In the genomic region with DNA sequence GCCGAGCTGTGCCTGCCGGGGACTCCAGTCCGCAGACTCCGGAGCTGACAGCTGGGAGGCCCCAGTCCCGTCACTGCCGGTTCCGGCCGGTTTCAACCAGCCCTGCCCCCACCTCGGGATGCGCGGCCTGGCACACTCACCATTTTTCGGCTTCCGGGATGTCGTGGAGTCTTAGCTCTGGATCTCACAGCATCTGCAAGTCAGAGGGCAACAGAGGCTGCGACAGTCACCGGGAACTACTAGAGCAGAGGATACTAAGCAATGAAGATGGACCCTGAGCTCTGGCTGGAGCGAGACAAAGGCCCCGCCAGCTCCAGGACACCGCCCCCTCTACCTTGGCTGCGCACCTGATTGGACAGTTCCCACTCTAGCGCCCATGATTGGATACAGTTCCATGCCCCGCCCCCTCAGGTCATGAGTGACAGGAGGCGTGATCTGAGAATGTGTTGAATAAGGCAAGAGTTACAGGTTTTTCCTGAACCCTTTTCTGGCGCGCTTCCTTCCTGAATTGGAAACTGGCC, we compare ENCODE assay signal across 1 cellular context.
TF ChIP-seq lines count a peak whose summit lies in the region.

TSS of gene ZNF682 (minus strand) at position 303 of the 521 bp plus-strand sequence. CDS start at position 143, 160 bp downstream.

TF ChIP-seq in H1, 55 proteins besides CTCF, POLR2A, EP300 and RAD21 (continued from another document):
- TF ChIP-seq CHD1 (IDR thresholded peaks at IDR 0.05; ENCODE audit: low read depth, low read length) (0 out of 2 replicates have a peak, but pooled peaks have one; percentile 42), CHD7 (IDR thresholded peaks at IDR 0.05; ENCODE audit: insufficient replicate concordance, low read length) (no peak), TBP (IDR thresholded peaks at IDR 0.05; ENCODE audit: low read depth, low read length) (peak; percentile 94), JUND (IDR thresholded peaks at IDR 0.05; ENCODE audit: low read length) (peak; percentile 24; the same call in 1 of the 2 replicates), FOSL1 (IDR thresholded peaks at IDR 0.05; ENCODE audit: insufficient read depth, low read depth, low read length) (no peak), PHF8 (conservative IDR thresholded peaks at IDR 0.05; ENCODE audit: low read depth, low read length) (peak; percentile 96), SRF (IDR thresholded peaks at IDR 0.05; ENCODE audit: low read depth, low read length) (no peak), SIRT6 (IDR thresholded peaks at IDR 0.05; ENCODE audit: low read length) (no peak), SIX5 (IDR thresholded peaks at IDR 0.05; ENCODE audit: low read depth, low read length) (no peak), CBX8 (IDR thresholded peaks at IDR 0.05; ENCODE audit: borderline replicate concordance, low read depth, low read length) (no peak), GABPA (IDR thresholded peaks at IDR 0.05; ENCODE audit: borderline replicate concordance, insufficient read depth, low read length) (no peak), HDAC2 (IDR thresholded peaks at IDR 0.05; ENCODE audit: borderline replicate concordance in 1 of 2, low read depth in 2 of 2, low read length in 2 of 2) (0 out of 4 replicates have a peak, but pooled peaks of 1 of the 2 experiments have one; percentile 55), TAF1 (IDR thresholded peaks at IDR 0.05; ENCODE audit: low read depth, low read length) (peak; percentile 95), RNF2 (IDR thresholded peaks at IDR 0.05; ENCODE audit: borderline replicate concordance, low read depth, low read length, missing control alignments, poor library complexity, severe bottlenecking) (no peak), ATF2 (IDR thresholded peaks at IDR 0.05; ENCODE audit: low read length) (0 out of 2 replicates have a peak, but pooled peaks have one; percentile 35), TAF7 (optimal IDR thresholded peaks at IDR 0.05; ENCODE audit: borderline replicate concordance, low read depth, low read length) (peak; percentile 91), SUZ12 (IDR thresholded peaks at IDR 0.05; ENCODE audit: low read length) (no peak), EZH2 (IDR thresholded peaks at IDR 0.05; ENCODE audit: low read depth, low read length, severe bottlenecking) (no peak), EGR1 (IDR thresholded peaks at IDR 0.05; ENCODE audit: borderline replicate concordance, low read depth, low read length) (no peak), CBX5 (IDR thresholded peaks at IDR 0.05; ENCODE audit: low read depth, low read length) (no peak), CHD2 (IDR thresholded peaks at IDR 0.05; ENCODE audit: low read length) (peak; percentile 79), RFX5 (IDR thresholded peaks at IDR 0.05; ENCODE audit: borderline replicate concordance, low read depth, low read length) (no peak), CTBP2 (IDR thresholded peaks at IDR 0.05; ENCODE audit: borderline replicate concordance, insufficient read depth, insufficient read length, low read length) (no peak), SP2 (IDR thresholded peaks at IDR 0.05; ENCODE audit: low read length) (peak; percentile 45; the same call in 1 of the 2 replicates), SP1 (IDR thresholded peaks at IDR 0.05; ENCODE audit: low read depth, low read length) (peak; percentile 96), BRCA1 (IDR thresholded peaks at IDR 0.05; ENCODE audit: low read depth, low read length) (no peak), CEBPB (IDR thresholded peaks at IDR 0.05; ENCODE audit: low read depth, low read length) (no peak), YY1 (IDR thresholded peaks at IDR 0.05; ENCODE audit: low read depth, low read length) (peak; percentile 68; the same call in 1 of the 2 replicates), KDM1A (IDR thresholded peaks at IDR 0.05; ENCODE audit: borderline replicate concordance, low read length) (no peak), RBBP5 (IDR thresholded peaks at IDR 0.05; ENCODE audit: borderline replicate concordance, low read depth, low read length) (0 out of 2 replicates have a peak, but pooled peaks have one; percentile 63), NANOG (IDR thresholded peaks at IDR 0.05; ENCODE audit: insufficient read depth, low read depth, low read length, poor library complexity, severe bottlenecking) (no peak), SAP30 (IDR thresholded peaks at IDR 0.05; ENCODE audit: insufficient read depth, insufficient replicate concordance, low read length) (no peak), NRF1 (IDR thresholded peaks at IDR 0.05; ENCODE audit: low read depth, low read length) (no peak), TCF12 (IDR thresholded peaks at IDR 0.05; ENCODE audit: low read depth, low read length) (no peak), ATF3 (IDR thresholded peaks at IDR 0.05; ENCODE audit: insufficient read depth, low read depth, low read length) (no peak), BCL11A (IDR thresholded peaks at IDR 0.05; ENCODE audit: low read depth in 2 of 2, low read length in 2 of 2) (no peak), POU5F1 (IDR thresholded peaks at IDR 0.05; ENCODE audit: low read depth, low read length) (no peak)
- TF ChIP-seq, protein P1, sequence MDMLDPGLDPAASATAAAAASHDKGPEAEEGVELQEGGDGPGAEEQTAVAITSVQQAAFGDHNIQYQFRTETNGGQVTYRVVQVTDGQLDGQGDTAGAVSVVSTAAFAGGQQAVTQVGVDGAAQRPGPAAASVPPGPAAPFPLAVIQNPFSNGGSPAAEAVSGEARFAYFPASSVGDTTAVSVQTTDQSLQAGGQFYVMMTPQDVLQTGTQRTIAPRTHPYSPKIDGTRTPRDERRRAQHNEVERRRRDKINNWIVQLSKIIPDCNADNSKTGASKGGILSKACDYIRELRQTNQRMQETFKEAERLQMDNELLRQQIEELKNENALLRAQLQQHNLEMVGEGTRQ (IDR thresholded peaks at IDR 0.05; ENCODE audit: low read length): no peak
TF ChIP-seq in H1: peak in this region for 21.
